Comparison of ENCODE assay signal across 1 cellular context in genomic region chr17:36001862-36002603, GRCh38.
A peak's percentile ranks its signal among the peaks of the same experiment; 100 is the strongest.
TF ChIP-seq lines count a peak whose summit lies in the region.

No MANE protein-coding gene starts in this region.

TF ChIP-seq in HepG2, 621 proteins besides CTCF, POLR2A, EP300 and RAD21 (continued from another document and continues in another):
- TF ChIP-seq ZNF574 (CRISPR knock-in tag; IDR thresholded peaks at IDR 0.05) (no peak), ZNF512B (CRISPR knock-in tag; IDR thresholded peaks at IDR 0.05; ENCODE audit: borderline replicate concordance) (no peak), ZNF777 (CRISPR knock-in tag; IDR thresholded peaks at IDR 0.05) (no peak), ZNF337 (CRISPR knock-in tag; IDR thresholded peaks at IDR 0.05; ENCODE audit: borderline replicate concordance, low read depth) (no peak), GMEB1 (CRISPR knock-in tag; IDR thresholded peaks at IDR 0.05; ENCODE audit: borderline replicate concordance) (no peak), FOXO4 (CRISPR knock-in tag; conservative IDR thresholded peaks at IDR 0.05) (no peak), ZFP36L1 (CRISPR knock-in tag; IDR thresholded peaks at IDR 0.05) (no peak), ZNF362 (CRISPR knock-in tag; IDR thresholded peaks at IDR 0.05; ENCODE audit: borderline replicate concordance) (peak; percentile 30; the same call in 1 of the 2 replicates), XBP1 (CRISPR knock-in tag; IDR thresholded peaks at IDR 0.05) (no peak), ZNF333 (CRISPR knock-in tag; IDR thresholded peaks at IDR 0.05; ENCODE audit: borderline replicate concordance) (no peak), SMARCE1 (IDR thresholded peaks at IDR 0.05; ENCODE audit: borderline replicate concordance) (no peak), FUBP1 (CRISPR knock-in tag; IDR thresholded peaks at IDR 0.05; ENCODE audit: borderline replicate concordance) (no peak), AHDC1 (CRISPR knock-in tag; IDR thresholded peaks at IDR 0.05; ENCODE audit: borderline replicate concordance) (0 out of 2 replicates have a peak, but pooled peaks have one; percentile 23), STAG1 (CRISPR knock-in tag; IDR thresholded peaks at IDR 0.05) (no peak), JDP2 (CRISPR knock-in tag; IDR thresholded peaks at IDR 0.05; ENCODE audit: borderline replicate concordance) (no peak), ZSCAN20 (CRISPR knock-in tag; IDR thresholded peaks at IDR 0.05; ENCODE audit: borderline replicate concordance) (no peak), ZNF331 (CRISPR knock-in tag; IDR thresholded peaks at IDR 0.05) (peak; percentile 57; the same call in 1 of the 2 replicates), ZNF790 (CRISPR knock-in tag; IDR thresholded peaks at IDR 0.05; ENCODE audit: borderline replicate concordance) (no peak), MIER3 (CRISPR knock-in tag; IDR thresholded peaks at IDR 0.05; ENCODE audit: borderline replicate concordance) (peak; percentile 70; the same call in 1 of the 2 replicates), ATF7 (IDR thresholded peaks at IDR 0.05) (no peak), ATF7 (CRISPR knock-in tag; IDR thresholded peaks at IDR 0.05) (no peak), HNF4A (CRISPR knock-in tag; IDR thresholded peaks at IDR 0.05) (peak; percentile 81), FOXK1 (CRISPR knock-in tag; IDR thresholded peaks at IDR 0.05; ENCODE audit: borderline replicate concordance, low read depth) (0 out of 2 replicates have a peak, but pooled peaks have one; percentile 12), U2AF1 (optimal IDR thresholded peaks at IDR 0.05; ENCODE audit: low read depth, low read length) (no peak), SNAPC4 (CRISPR knock-in tag; IDR thresholded peaks at IDR 0.05) (no peak), SMC3 (IDR thresholded peaks at IDR 0.05; ENCODE audit: low read length) (peak; percentile 9; the same call in 1 of the 2 replicates), ZNF792 (CRISPR knock-in tag; IDR thresholded peaks at IDR 0.05) (no peak; the same call in 1 of the 2 replicates), ATF2 (CRISPR knock-in tag; IDR thresholded peaks at IDR 0.05) (peak; percentile 59; the same call in 1 of the 2 replicates), SMARCC2 (IDR thresholded peaks at IDR 0.05) (no peak), ZNF709 (CRISPR knock-in tag; IDR thresholded peaks at IDR 0.05) (no peak), PAWR (CRISPR knock-in tag; IDR thresholded peaks at IDR 0.05; ENCODE audit: borderline replicate concordance) (no peak)
